In genomic region chr16:11613381-11614303, GRCh38 we compare ENCODE assay signal across 8 cellular contexts. TPM values are rescaled to one million over a fixed set of nuclear protein-coding genes. Genes with fewer than 3 reads are reported as not detected.
DNase-seq lines count a peak whose midpoint lies in the region; ATAC-seq and TF ChIP-seq lines count a peak whose summit lies in the region.

No MANE protein-coding gene starts in this region.

- no peaks in the 10 kb centered on the region for H3K36me3 ChIP-seq in CD4-positive, CD25-positive, alpha-beta regulatory T cell (ENCODE audit: control insufficient read depth, insufficient read depth, low read length)
- H3K36me3 ChIP-seq in left lung (no peaks in the 10 kb centered on the region), A673 (ENCODE audit: insufficient read depth, low read length, poor library complexity, severe bottlenecking) (no peaks in the 10 kb centered on the region)

- peak overlapping the region in 1 of 4 donors; percentile 59 for H3K4me3 Mint-ChIP-seq in CD4-positive, CD25-positive, alpha-beta regulatory T cell

- peak; percentile 15 to 29 for ATAC-seq in CD4-positive, CD25-positive, alpha-beta regulatory T cell (ENCODE audit: low read depth in 2 of 2)
- ATAC-seq in HG02938 (IDR thresholded peaks at IDR 0.05; ENCODE audit: unreplicated experiment) (peak; percentile 54), left lung (peak; percentile 47)

- no peak overlapping the region for H3K4me3 ChIP-seq in CD4-positive, CD25-positive, alpha-beta regulatory T cell (ENCODE audit: low read depth, low read length)
- H3K4me3 ChIP-seq in left lung (no peak overlapping the region), A673 (ENCODE audit: low read depth, low read length, poor library complexity, severe bottlenecking) (no peak overlapping the region)

- peaks cover 12% of the 10 kb centered on the region for H3K4me1 ChIP-seq in CD4-positive, CD25-positive, alpha-beta regulatory T cell (ENCODE audit: control insufficient read depth, insufficient read depth, low read length, poor library complexity, severe bottlenecking)
- H3K4me1 ChIP-seq in left lung (peaks cover 5 to 83% of the 10 kb centered on the region in 2 donors), A673 (ENCODE audit: insufficient read depth, low read length, poor library complexity, severe bottlenecking) (no peaks in the 10 kb centered on the region)

- no peak overlapping the region for H3K27ac ChIP-seq in CD4-positive, CD25-positive, alpha-beta regulatory T cell (ENCODE audit: insufficient read depth, low read length, poor library complexity, severe bottlenecking)
- peak overlapping the region in 1 of 2 donors; percentile 96 for H3K27ac ChIP-seq in left lung
- H3K27ac ChIP-seq in A673 (ENCODE audit: low read depth, low read length, poor library complexity, severe bottlenecking) = no peak overlapping the region

- POLR2A ChIA-PET in A673 (lab: Charles Lee; ENCODE audit: low non-redundant PET) = no interaction called here

- no peaks in the 10 kb centered on the region for H3K27me3 ChIP-seq in CD4-positive, CD25-positive, alpha-beta regulatory T cell (ENCODE audit: control insufficient read depth, insufficient read depth, low read length)
- no peaks in the 10 kb centered on the region for H3K27me3 ChIP-seq in left lung
- no peaks in the 10 kb centered on the region for H3K27me3 ChIP-seq in A673 (replicated peaks; ENCODE audit: insufficient read depth, low read depth, low read length, poor library complexity)

- H3K36me3 Mint-ChIP-seq in CD4-positive, CD25-positive, alpha-beta regulatory T cell = no peaks in the 10 kb centered on the region

- H3K9me3 Mint-ChIP-seq in CD4-positive, CD25-positive, alpha-beta regulatory T cell = no peaks in the 10 kb centered on the region

- DNase-seq in CD4-positive, CD25-positive, alpha-beta regulatory T cell = peak in 1 of 3 donors; percentile 33
- DNase-seq in UCSD-AML1 (lab: John Stamatoyannopoulos, UW; ENCODE audit: unreplicated experiment) (peak; percentile 51), left lung (peak; percentile 83 to 92), ACHN (no peak), A673 (ENCODE audit: low spot score) (no peak), superior temporal gyrus (ENCODE audit: extremely low spot score) (no peak), NCI-H526 (lab: John Stamatoyannopoulos, UW) (no peak)

- no peak for TF ChIP-seq CTCF in left lung (IDR thresholded peaks at IDR 0.05)
- no peak for TF ChIP-seq CTCF in A673 (conservative IDR thresholded peaks at IDR 0.05; ENCODE audit: low read depth, low read length)

- in situ Hi-C loops in ACHN (cut with HindIII; ENCODE audit: low pct_ligation_motif_present, low pct_unique_long_range_greater_than_20kb, low sequenced_read_pairs) = no loop called here

- peaks cover 0 to 42% (median 9%) of the 10 kb centered on the region in 4 donors for H3K4me1 Mint-ChIP-seq in CD4-positive, CD25-positive, alpha-beta regulatory T cell

- no TSS peak for BruUV-seq in A673 (replicated peaks; lab: Mats Ljungman, UMichigan)

- H3K27ac Mint-ChIP-seq in CD4-positive, CD25-positive, alpha-beta regulatory T cell = peak overlapping the region in 2 of 3 donors; percentile 46 to 49

- CTCF ChIA-PET in A673 (lab: Charles Lee) = no interaction called here

- H3K9me3 ChIP-seq in CD4-positive, CD25-positive, alpha-beta regulatory T cell (ENCODE audit: control insufficient read depth in 2 of 2, low read length in 2 of 2) = no peaks in the 10 kb centered on the region
- H3K9me3 ChIP-seq in left lung (no peaks in the 10 kb centered on the region), A673 (ENCODE audit: low read depth, low read length, poor library complexity, severe bottlenecking) (no peaks in the 10 kb centered on the region)

- intact Hi-C loops in left lung (cut with DNase I) (no loop called here), A673 (cut with micrococcal nuclease; ENCODE audit: unreplicated experiment) (no loop called here)

- no peaks in the 10 kb centered on the region for H3K27me3 Mint-ChIP-seq in CD4-positive, CD25-positive, alpha-beta regulatory T cell

RNA-seq across cellular contexts. Expression of gene LITAF, which starts 26.9 kb away (rescaled TPM):
- total RNA-seq in CD4-positive, CD25-positive, alpha-beta regulatory T cell = 281 TPM
- 100 to 1,000 TPM; 628 to 696 (median 645) TPM for polyA plus RNA-seq in CD4-positive, CD25-positive, alpha-beta regulatory T cell
- 100 to 1,000 TPM; 125 to 277 TPM for total RNA-seq in left lung
- 6.9 and 12.2 TPM in 2 replicates for total RNA-seq in A673 (2021)

RNA-seq across cellular contexts. Expression of gene SNN, which starts 54.6 kb away (rescaled TPM):
- total RNA-seq in CD4-positive, CD25-positive, alpha-beta regulatory T cell = 27.5 TPM
- 10 to 100 TPM; 14.5 to 31.2 (median 23.8) TPM for polyA plus RNA-seq in CD4-positive, CD25-positive, alpha-beta regulatory T cell
- total RNA-seq in left lung (10 to 100 TPM; 21.1 to 21.4 TPM), A673 (2021) (13.0 and 14.6 TPM in 2 replicates)

Comparison
In these comparisons a context has a peak if more than half of its experiments do, and no peak if none do; other contexts are left out.
1. DNase-seq: peak in UCSD-AML1 (single experiment) and left lung (2 of 2); none in ACHN (single experiment), A673 (single experiment), superior temporal gyrus (single experiment) and NCI-H526 (0 of 2).
2. Peak in every context shown above with its lines, with median percentiles within 50 percentile points of each other: ATAC-seq.